Comparison of ENCODE assay signal across 1 cellular context in the genomic region with DNA sequence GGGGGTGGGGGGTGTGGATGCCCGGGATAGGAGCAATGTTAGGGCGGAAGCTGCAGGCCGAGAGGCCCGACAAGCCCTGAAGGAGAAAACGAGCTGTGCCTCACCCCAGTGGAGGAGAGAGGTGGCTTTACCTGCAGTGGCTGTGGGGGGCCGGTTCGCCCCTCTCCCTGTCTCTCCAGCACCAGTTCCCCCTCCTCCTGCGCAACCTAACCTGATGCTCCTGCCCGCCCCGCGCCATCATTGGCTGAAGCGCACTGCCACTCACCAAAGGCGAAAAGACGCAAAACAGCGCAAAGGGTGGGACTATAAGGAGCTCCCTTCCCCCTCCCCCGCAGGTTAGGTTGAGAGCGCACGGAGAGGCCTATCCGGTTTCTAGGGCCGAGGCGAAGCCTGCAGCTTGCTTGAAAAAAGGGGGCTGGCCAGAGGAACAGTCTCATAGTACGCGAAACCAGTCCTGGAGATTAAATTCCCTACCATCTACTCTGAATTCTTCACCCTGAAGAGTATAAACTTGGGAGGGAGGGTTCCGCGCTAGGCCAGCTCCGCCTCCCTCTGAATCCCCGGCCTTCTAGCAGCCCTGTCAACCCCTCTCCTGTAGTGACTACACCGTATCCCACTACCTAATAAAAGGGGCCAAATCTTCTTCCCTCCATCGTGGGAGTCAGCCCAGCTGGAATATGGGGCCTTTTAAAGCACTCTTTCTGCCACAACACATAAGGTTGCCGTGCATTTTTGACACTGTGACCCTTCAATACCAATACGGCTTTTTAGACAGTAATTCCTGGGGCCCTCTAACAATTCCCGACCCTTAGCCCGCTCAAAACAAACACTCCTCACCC.
TF ChIP-seq lines count a peak whose summit lies in the region.

No MANE protein-coding gene starts in this region.

TF ChIP-seq in K562, 482 proteins besides CTCF, POLR2A, EP300 and RAD21 (continued from another document and continues in another):
- no peak for TF ChIP-seq ZNF780A (CRISPR knock-in tag; IDR thresholded peaks at IDR 0.05)
- no peak for TF ChIP-seq SAFB2 (IDR thresholded peaks at IDR 0.05; ENCODE audit: borderline replicate concordance, low read depth, low read length, severe bottlenecking)
- TF ChIP-seq ZNF324 (CRISPR knock-in tag; IDR thresholded peaks at IDR 0.05): no peak
- no peak for TF ChIP-seq ZBTB26 (CRISPR knock-in tag; IDR thresholded peaks at IDR 0.05)
- no peak for TF ChIP-seq ZBTB2 (IDR thresholded peaks at IDR 0.05)
- peak; percentile 63; the same call in 1 of the 2 replicates for TF ChIP-seq GABPB1 (CRISPR knock-in tag; IDR thresholded peaks at IDR 0.05)
- no peak for TF ChIP-seq CBX8 (IDR thresholded peaks at IDR 0.05; ENCODE audit: borderline replicate concordance, extremely low read depth, low read depth, low read length, poor library complexity, severe bottlenecking)
- TF ChIP-seq HIVEP1 (CRISPR knock-in tag; IDR thresholded peaks at IDR 0.05): no peak
- TF ChIP-seq ETV5 (CRISPR knock-in tag; IDR thresholded peaks at IDR 0.05; ENCODE audit: low read depth): peak; percentile 39; the same call in 1 of the 2 replicates
- no peak for TF ChIP-seq PHB2 (IDR thresholded peaks at IDR 0.05; ENCODE audit: low read depth)
- peak; percentile 95 for TF ChIP-seq PBX2 (CRISPR knock-in tag; IDR thresholded peaks at IDR 0.05; ENCODE audit: low read depth)
- TF ChIP-seq PBX2 (tag; conservative IDR thresholded peaks at IDR 0.05; ENCODE audit: low read depth): peak; percentile 99
- TF ChIP-seq HMG20A (CRISPR knock-in tag; conservative IDR thresholded peaks at IDR 0.05): no peak
- TF ChIP-seq CHD4 (IDR thresholded peaks at IDR 0.05; ENCODE audit: insufficient read depth, insufficient replicate concordance, low read depth, low read length, poor library complexity, severe bottlenecking): no peak
- peak; percentile 46 for TF ChIP-seq TBP (optimal IDR thresholded peaks at IDR 0.05; ENCODE audit: low read depth, low read length)
- TF ChIP-seq ZNF830 (CRISPR knock-in tag; IDR thresholded peaks at IDR 0.05): no peak
- TF ChIP-seq TCF15 (CRISPR knock-in tag; IDR thresholded peaks at IDR 0.05): no peak
- peak; percentile 99 for TF ChIP-seq NFYB (IDR thresholded peaks at IDR 0.05; ENCODE audit: extremely low read depth, insufficient read length)
- no peak for TF ChIP-seq BCOR (IDR thresholded peaks at IDR 0.05)
- TF ChIP-seq CTCFL (IDR thresholded peaks at IDR 0.05; ENCODE audit: borderline replicate concordance, insufficient read depth, low read depth, low read length, poor library complexity, severe bottlenecking): no peak
- TF ChIP-seq EZH2 (IDR thresholded peaks at IDR 0.05; ENCODE audit: borderline replicate concordance, low read depth, low read length): no peak
- TF ChIP-seq DLX4 (CRISPR knock-in tag; IDR thresholded peaks at IDR 0.05): no peak
- no peak for TF ChIP-seq CBX1 (IDR thresholded peaks at IDR 0.05; ENCODE audit: low read depth)
- no peak for TF ChIP-seq SRSF1 (IDR thresholded peaks at IDR 0.05; ENCODE audit: low read depth, low read length)
- no peak for TF ChIP-seq SMAD1 (IDR thresholded peaks at IDR 0.05; ENCODE audit: low read depth, low read length, partially characterized antibody)
- TF ChIP-seq ZBTB1 (CRISPR knock-in tag; IDR thresholded peaks at IDR 0.05; ENCODE audit: borderline replicate concordance, low read depth): no peak
- no peak for TF ChIP-seq PCBP2 (IDR thresholded peaks at IDR 0.05; ENCODE audit: low read depth, low read length, poor library complexity, severe bottlenecking)
- no peak for TF ChIP-seq WHSC1 (IDR thresholded peaks at IDR 0.05; ENCODE audit: low read length)
- no peak for TF ChIP-seq CHCHD3 (CRISPR knock-in tag; IDR thresholded peaks at IDR 0.05)
- TF ChIP-seq MNT (conservative IDR thresholded peaks at IDR 0.05): 0 out of 4 replicates have a peak, but pooled peaks of 1 of the 2 experiments have one; percentile 31
- no peak for TF ChIP-seq MYBL2 (IDR thresholded peaks at IDR 0.05; ENCODE audit: low read depth)
- TF ChIP-seq MYBL2 (CRISPR knock-in tag; IDR thresholded peaks at IDR 0.05; ENCODE audit: borderline replicate concordance): no peak
- TF ChIP-seq HDAC8 (tag; IDR thresholded peaks at IDR 0.05): no peak
- TF ChIP-seq ZNF280A (IDR thresholded peaks at IDR 0.05; ENCODE audit: low read depth, partially characterized antibody): no peak
- TF ChIP-seq, protein P1, sequence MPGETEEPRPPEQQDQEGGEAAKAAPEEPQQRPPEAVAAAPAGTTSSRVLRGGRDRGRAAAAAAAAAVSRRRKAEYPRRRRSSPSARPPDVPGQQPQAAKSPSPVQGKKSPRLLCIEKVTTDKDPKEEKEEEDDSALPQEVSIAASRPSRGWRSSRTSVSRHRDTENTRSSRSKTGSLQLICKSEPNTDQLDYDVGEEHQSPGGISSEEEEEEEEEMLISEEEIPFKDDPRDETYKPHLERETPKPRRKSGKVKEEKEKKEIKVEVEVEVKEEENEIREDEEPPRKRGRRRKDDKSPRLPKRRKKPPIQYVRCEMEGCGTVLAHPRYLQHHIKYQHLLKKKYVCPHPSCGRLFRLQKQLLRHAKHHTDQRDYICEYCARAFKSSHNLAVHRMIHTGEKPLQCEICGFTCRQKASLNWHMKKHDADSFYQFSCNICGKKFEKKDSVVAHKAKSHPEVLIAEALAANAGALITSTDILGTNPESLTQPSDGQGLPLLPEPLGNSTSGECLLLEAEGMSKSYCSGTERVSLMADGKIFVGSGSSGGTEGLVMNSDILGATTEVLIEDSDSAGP (CRISPR knock-in tag; IDR thresholded peaks at IDR 0.05): no peak
- peak; percentile 91; the same call in 1 of the 2 replicates for TF ChIP-seq MBD2 (IDR thresholded peaks at IDR 0.05; ENCODE audit: borderline replicate concordance, low read depth)
- TF ChIP-seq, protein P2, sequence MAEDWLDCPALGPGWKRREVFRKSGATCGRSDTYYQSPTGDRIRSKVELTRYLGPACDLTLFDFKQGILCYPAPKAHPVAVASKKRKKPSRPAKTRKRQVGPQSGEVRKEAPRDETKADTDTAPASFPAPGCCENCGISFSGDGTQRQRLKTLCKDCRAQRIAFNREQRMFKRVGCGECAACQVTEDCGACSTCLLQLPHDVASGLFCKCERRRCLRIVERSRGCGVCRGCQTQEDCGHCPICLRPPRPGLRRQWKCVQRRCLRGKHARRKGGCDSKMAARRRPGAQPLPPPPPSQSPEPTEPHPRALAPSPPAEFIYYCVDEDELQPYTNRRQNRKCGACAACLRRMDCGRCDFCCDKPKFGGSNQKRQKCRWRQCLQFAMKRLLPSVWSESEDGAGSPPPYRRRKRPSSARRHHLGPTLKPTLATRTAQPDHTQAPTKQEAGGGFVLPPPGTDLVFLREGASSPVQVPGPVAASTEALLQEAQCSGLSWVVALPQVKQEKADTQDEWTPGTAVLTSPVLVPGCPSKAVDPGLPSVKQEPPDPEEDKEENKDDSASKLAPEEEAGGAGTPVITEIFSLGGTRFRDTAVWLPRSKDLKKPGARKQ (CRISPR knock-in tag; IDR thresholded peaks at IDR 0.05): no peak
- no peak for TF ChIP-seq NR4A1 (CRISPR knock-in tag; IDR thresholded peaks at IDR 0.05)
- TF ChIP-seq NR4A1 (tag; IDR thresholded peaks at IDR 0.05): no peak
- TF ChIP-seq, protein P3, sequence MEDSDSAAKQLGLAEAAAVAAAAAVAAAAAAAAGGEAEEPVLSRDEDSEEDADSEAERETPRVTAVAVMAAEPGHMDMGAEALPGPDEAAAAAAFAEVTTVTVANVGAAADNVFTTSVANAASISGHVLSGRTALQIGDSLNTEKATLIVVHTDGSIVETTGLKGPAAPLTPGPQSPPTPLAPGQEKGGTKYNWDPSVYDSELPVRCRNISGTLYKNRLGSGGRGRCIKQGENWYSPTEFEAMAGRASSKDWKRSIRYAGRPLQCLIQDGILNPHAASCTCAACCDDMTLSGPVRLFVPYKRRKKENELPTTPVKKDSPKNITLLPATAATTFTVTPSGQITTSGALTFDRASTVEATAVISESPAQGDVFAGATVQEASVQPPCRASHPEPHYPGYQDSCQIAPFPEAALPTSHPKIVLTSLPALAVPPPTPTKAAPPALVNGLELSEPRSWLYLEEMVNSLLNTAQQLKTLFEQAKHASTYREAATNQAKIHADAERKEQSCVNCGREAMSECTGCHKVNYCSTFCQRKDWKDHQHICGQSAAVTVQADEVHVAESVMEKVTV (CRISPR knock-in tag; IDR thresholded peaks at IDR 0.05): no peak
- no peak for TF ChIP-seq LCOR (CRISPR knock-in tag; IDR thresholded peaks at IDR 0.05)
- TF ChIP-seq ELF4 (CRISPR knock-in tag; IDR thresholded peaks at IDR 0.05): no peak
- TF ChIP-seq SOX6 (IDR thresholded peaks at IDR 0.05): no peak
- TF ChIP-seq ZNF184 (CRISPR knock-in tag; IDR thresholded peaks at IDR 0.05): no peak
- no peak for TF ChIP-seq CC2D1A (IDR thresholded peaks at IDR 0.05)
